Comparison of ENCODE assay signal across 1 cellular context in genomic region chr12:109475993-109476806, GRCh38.
TF ChIP-seq lines count a peak whose summit lies in the region.

No MANE protein-coding gene starts in this region.

TF ChIP-seq in endothelial cell of umbilical vein, 7 proteins besides CTCF, POLR2A, EP300 and RAD21 (continued from another document):
- no peak for TF ChIP-seq FOS (IDR thresholded peaks at IDR 0.05; ENCODE audit: borderline replicate concordance, insufficient read depth, low read length)
